8 cellular contexts compared by ENCODE assay signal in the genomic region with DNA sequence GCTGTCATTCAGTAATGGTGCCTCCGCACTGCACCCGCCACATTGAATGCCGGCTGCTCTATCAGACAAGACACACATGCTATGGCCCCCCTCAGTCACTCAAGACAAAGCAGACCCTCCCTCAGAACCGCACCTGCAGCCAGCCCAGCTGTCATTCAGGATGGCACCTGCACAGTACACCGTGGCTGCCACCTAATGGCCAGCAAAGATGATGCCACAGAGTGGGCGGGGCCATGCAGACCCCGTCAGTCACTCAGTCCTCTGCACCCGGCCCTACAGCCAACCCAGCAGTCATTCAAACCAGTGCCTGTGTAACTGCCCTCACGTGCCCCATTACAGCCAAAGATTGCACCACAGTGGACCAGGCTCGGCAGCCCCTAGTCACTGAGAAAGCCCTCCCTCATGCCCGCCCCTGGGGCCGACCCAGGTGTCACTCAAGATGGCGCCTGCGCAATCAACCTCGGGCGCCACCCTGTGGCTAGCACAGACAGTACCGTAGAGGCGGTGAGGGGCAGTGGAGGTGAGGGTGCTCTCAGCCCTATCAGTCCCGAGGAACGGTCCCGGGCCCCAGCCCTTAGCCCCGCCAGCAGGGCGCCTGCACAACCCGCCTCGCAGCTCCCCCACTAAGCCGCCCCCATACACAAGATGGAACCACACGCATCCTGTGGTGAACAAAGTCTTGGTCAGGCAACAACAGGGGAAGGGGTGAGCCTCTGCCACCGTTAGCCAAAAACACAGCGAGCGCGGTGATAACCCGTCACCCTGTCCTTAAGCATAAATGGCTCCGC. TPM values are rescaled to one million over a fixed set of nuclear protein-coding genes. Genes with fewer than 3 reads are reported as not detected.
A peak's percentile ranks its signal among the peaks of the same experiment; 100 is the strongest.
DNase-seq lines count a peak whose midpoint lies in the region; ATAC-seq, FAIRE-seq and TF ChIP-seq lines count a peak whose summit lies in the region.

No MANE protein-coding gene starts in this region.

- H2AFZ ChIP-seq in PC-9, result no peak overlapping the region

- ATAC-seq in GM21717 (IDR thresholded peaks at IDR 0.05; ENCODE audit: unreplicated experiment), result no peak

- H3K36me3 ChIP-seq in Peyer's patch (no peaks in the 10 kb centered on the region), ovary (no peaks in the 10 kb centered on the region), PC-9 (ENCODE audit: low read depth) (no peaks in the 10 kb centered on the region)

- H3K9me3 ChIP-seq in Peyer's patch, result peaks cover 0 to 33% (median 18%) of the 10 kb centered on the region in 4 donors
- H3K9me3 ChIP-seq in ovary, result no peaks in the 10 kb centered on the region
- H3K9me3 ChIP-seq in PC-9 (ENCODE audit: insufficient read depth, low read depth), result peaks cover 5% of the 10 kb centered on the region; the same call in 1 of the 2 replicates

- DNase-seq in Peyer's patch (peak in 1 of 3 donors; percentile 46), frontal cortex (ENCODE audit: low spot score in 2 of 2) (peak; percentile 24 to 31), ovary (peak; percentile 57 to 78 (median 70)), PC-9 (no peak), DMS153 treated with DMSO at 0.1 percent for 48 hours (lab: John Stamatoyannopoulos, UW; ENCODE audit: unreplicated experiment) (no peak), NCI-H1092 (lab: John Stamatoyannopoulos, UW) (no peak)

- POLR2A ChIA-PET in PC-9 (lab: Charles Lee; ENCODE audit: unreplicated experiment), result no interaction called here

- peak overlapping the region; percentile 23; the same call in 1 of the 2 replicates for H3K27ac ChIP-seq in C4-2B
- peak overlapping the region in 3 of 4 donors; percentile 38 to 73 (median 68) for H3K27ac ChIP-seq in Peyer's patch
- peak overlapping the region; percentile 0 to 90 for H3K27ac ChIP-seq in ovary
- H3K27ac ChIP-seq in PC-9, result no peak overlapping the region

- TF ChIP-seq EP300 in ovary (IDR thresholded peaks at IDR 0.05), result no peak

- TF ChIP-seq CTCF in C4-2B (conservative IDR thresholded peaks at IDR 0.05) (peak; percentile 19; the same call in 1 of the 2 replicates), Peyer's patch (IDR thresholded peaks at IDR 0.05) (no peak), ovary (IDR thresholded peaks at IDR 0.05) (peak in 1 of 3 donors; percentile 35), PC-9 (conservative IDR thresholded peaks at IDR 0.05) (no peak)

- CTCF ChIA-PET in PC-9 (lab: Charles Lee), result no interaction called here

- H3K4me1 ChIP-seq in Peyer's patch, result no peaks in the 10 kb centered on the region
- peaks cover 2% of the 10 kb centered on the region for H3K4me1 ChIP-seq in ovary (ENCODE audit: insufficient read depth)
- no peaks in the 10 kb centered on the region for H3K4me1 ChIP-seq in PC-9 (replicated peaks; ENCODE audit: insufficient read depth)

- H3K9me2 ChIP-seq in PC-9 (ENCODE audit: insufficient read depth), result no peaks in the 10 kb centered on the region

- intact Hi-C loops in ovary (cut with DNase I) (loop anchor here in 2 of 4 donors (10.0 kb wide), 2 partner anchors 227 to 237 kb away; no protein-coding TSS in a partner anchor), PC-9 (cut with micrococcal nuclease; ENCODE audit: unreplicated experiment) (no loop called here)

- H3K79me2 ChIP-seq in PC-9 (ENCODE audit: low read depth), result no peaks in the 10 kb centered on the region

- no peaks in the 10 kb centered on the region for H4K20me1 ChIP-seq in PC-9 (ENCODE audit: insufficient read depth)

- no peak overlapping the region for H3K4me2 ChIP-seq in PC-9

- H3K27me3 ChIP-seq in Peyer's patch (no peaks in the 10 kb centered on the region), ovary (no peaks in the 10 kb centered on the region), PC-9 (ENCODE audit: insufficient read depth, low read depth) (no peaks in the 10 kb centered on the region)

- WGBS in ovary, 3 donors, result 42 to 55% (median 44%) methylated on average over 33 of the region's 33 CpGs

- no peaks in the 10 kb centered on the region for H3F3A ChIP-seq in PC-9 (ENCODE audit: insufficient read depth, low read depth)

- no peak for FAIRE-seq in frontal cortex (lab: Jason Lieb, UNC)

- no peak for TF ChIP-seq POLR2A in Peyer's patch (IDR thresholded peaks at IDR 0.05)
- no peak for TF ChIP-seq POLR2A in ovary (IDR thresholded peaks at IDR 0.05)

- no TSS peak for BruUV-seq in PC-9 (replicated peaks; lab: Mats Ljungman, UMichigan)

- H3K4me3 ChIP-seq in Peyer's patch (peak overlapping the region in 3 of 4 donors; percentile 12 to 41 (median 37)), ovary (peak overlapping the region; percentile 56), PC-9 (no peak overlapping the region)

RNA-seq across cellular contexts. Expression of a gene that starts 2.4 kb away (rescaled TPM):
- total RNA-seq in Peyer's patch (1 to 10 TPM in 3 of 4 donors, under 1 TPM in 1; 0.53 to 5.8 (median 1.9) TPM), frontal cortex (49.7 TPM), ovary (1,000 to 10,000 TPM in 1 of 7 donors, 100 to 1,000 TPM in 6; 146 to 1,197 (median 554) TPM), PC-9 (2021) (not detected in 2 replicates)
- polyA plus RNA-seq in ovary, result 100 to 1,000 TPM; 104 to 303 TPM

RNA-seq across cellular contexts. Expression of a gene that starts 2.4 kb away (rescaled TPM):
- not detected for total RNA-seq in Peyer's patch
- total RNA-seq in frontal cortex, result 4.5 TPM
- 10 to 100 TPM in 6 of 7 donors, 1 to 10 TPM in 1; 2.2 to 34.2 (median 19.6) TPM for total RNA-seq in ovary
- 1 to 10 TPM; 2.7 to 6.7 TPM for polyA plus RNA-seq in ovary
- not detected in 2 replicates for total RNA-seq in PC-9 (2021)

Comparison
In these comparisons a context has a peak if more than half of its experiments do, and no peak if none do; other contexts are left out.
1. DNase-seq: peak in frontal cortex (2 of 2) and ovary (5 of 5); none in PC-9 (0 of 2), DMS153 treated with DMSO at 0.1 percent for 48 hours (single experiment) and NCI-H1092 (single experiment).